ENCODE assay signal across 31 cellular contexts in genomic region chr14:94400454-94400853, GRCh38. TPM values are rescaled to one million over a fixed set of nuclear protein-coding genes. Genes with fewer than 3 reads are reported as not detected.
"Had no signal": no experiment of that assay in that cellular context is flagged by ENCODE, and none has a peak within 500 bp of the region (broad histone marks: within the 10 kb centered on the region; RNA-seq: fewer than 3 reads in every experiment).

No MANE protein-coding gene starts in this region.

- H3K27ac ChIP-seq: adrenal gland, body of pancreas, cardiac muscle cell, KMS-11, SJSA1, VCaP had no signal

- H3K4me2 ChIP-seq: KMS-11 had no signal

- DNase-seq: activated CD4-positive, alpha-beta T cell treated with anti-CD3 and anti-CD28 coated beads for 36 hours; activated CD4-positive, alpha-beta T cell treated with anti-CD3 and anti-CD28 coated beads, Interleukin-2, amount 50 U/mL, for 1 hour; activated CD8-positive, alpha-beta memory T cell treated with anti-CD3 and anti-CD28 coated beads, Interleukin-2, amount 50 U/mL, for 4 hours; activated CD8-positive, alpha-beta T cell treated with anti-CD3 and anti-CD28 coated beads for 36 hours; activated naive CD4-positive, alpha-beta T cell treated with anti-CD3 and anti-CD28 coated beads, Interleukin-2, amount 50 U/mL, for 16 hours; activated naive CD8-positive, alpha-beta T cell treated with anti-CD3 and anti-CD28 coated beads, Interleukin-2, amount 10 ng/mL, durations not matched to agents 7 days and 5 days; activated T-cell treated with anti-CD3 and anti-CD28 coated beads, Interleukin-2, amount 50 U/mL, for 1 hour; adrenal gland; body of pancreas; MG63; MV-4-11; NCI-H1092 treated with DMSO at 0.1 percent for 48 hours; NCI-H1417 treated with DMSO at 0.1 percent for 48 hours; NCI-H1694; NCI-H2029; NCI-H2107; NCI-H2171 treated with DMSO at 0.1 percent for 48 hours; NCI-H226; NCI-H526; NCI-H82; RPMI8226; SHP77; T-cell; T-helper 2 cell had no signal

- H3K27me3 ChIP-seq: adrenal gland, body of pancreas, cardiac muscle cell, MG63, SJSA1 had no signal

- H3K27ac Mint-ChIP-seq: activated CD4-positive, alpha-beta T cell treated with anti-CD3 and anti-CD28 coated beads for 36 hours; activated CD8-positive, alpha-beta T cell treated with anti-CD3 and anti-CD28 coated beads for 36 hours; activated naive CD8-positive, alpha-beta T cell treated with anti-CD3 and anti-CD28 coated beads, Interleukin-2, amount 10 ng/mL, durations not matched to agents 7 days and 5 days; T-cell had no signal

- H3K4me1 ChIP-seq: adrenal gland had no signal

- H3K4me3 ChIP-seq: adrenal gland, body of pancreas, cardiac muscle cell, MG63, SJSA1 had no signal

- H3K4me3 Mint-ChIP-seq: activated CD4-positive, alpha-beta T cell treated with anti-CD3 and anti-CD28 coated beads for 36 hours; activated CD8-positive, alpha-beta T cell treated with anti-CD3 and anti-CD28 coated beads for 36 hours; activated naive CD8-positive, alpha-beta T cell treated with anti-CD3 and anti-CD28 coated beads, Interleukin-2, amount 10 ng/mL, durations not matched to agents 7 days and 5 days; T-cell had no signal

- H3K9ac ChIP-seq: KMS-11 had no signal

- H3K9me3 Mint-ChIP-seq: activated CD8-positive, alpha-beta T cell treated with anti-CD3 and anti-CD28 coated beads for 36 hours; activated naive CD8-positive, alpha-beta T cell treated with anti-CD3 and anti-CD28 coated beads, Interleukin-2, amount 10 ng/mL, durations not matched to agents 7 days and 5 days had no signal

- ATAC-seq: activated CD4-positive, alpha-beta T cell treated with anti-CD3 and anti-CD28 coated beads for 36 hours; activated CD8-positive, alpha-beta T cell treated with anti-CD3 and anti-CD28 coated beads for 36 hours; body of pancreas; Panc1; T-cell had no signal

- H3K36me3 ChIP-seq: adrenal gland, cardiac muscle cell, MG63, SJSA1 had no signal

- H3K36me3 Mint-ChIP-seq: activated naive CD8-positive, alpha-beta T cell treated with anti-CD3 and anti-CD28 coated beads, Interleukin-2, amount 10 ng/mL, durations not matched to agents 7 days and 5 days; T-cell had no signal

- H3K4me1 Mint-ChIP-seq: activated naive CD8-positive, alpha-beta T cell treated with anti-CD3 and anti-CD28 coated beads, Interleukin-2, amount 10 ng/mL, durations not matched to agents 7 days and 5 days; T-cell had no signal

- H3K9me3 ChIP-seq: adrenal gland, body of pancreas, MG63, SJSA1 had no signal

RNA-seq across cellular contexts. Expression of gene SERPINA1, which starts 12.1 kb away (rescaled TPM):
- total RNA-seq: OCI-LY7 had no signal

RNA-seq across cellular contexts. Expression of gene SERPINA2, which starts 34.0 kb away (rescaled TPM):
- total RNA-seq: activated CD4-positive, alpha-beta T cell treated with anti-CD3 and anti-CD28 coated beads for 36 hours; activated CD8-positive, alpha-beta T cell treated with anti-CD3 and anti-CD28 coated beads for 36 hours; activated naive CD8-positive, alpha-beta T cell treated with anti-CD3 and anti-CD28 coated beads, Interleukin-2, amount 10 ng/mL, durations not matched to agents 7 days and 5 days; adrenal gland; body of pancreas; cardiac muscle cell; NCI-H460; OCI-LY7; SJSA1; T-cell had no signal
- polyA plus RNA-seq: adrenal gland, cardiac muscle cell had no signal

RNA-seq across cellular contexts. Expression of gene SERPINA11, which starts 52.1 kb away (rescaled TPM):
- total RNA-seq: activated CD4-positive, alpha-beta T cell treated with anti-CD3 and anti-CD28 coated beads for 36 hours; activated CD8-positive, alpha-beta T cell treated with anti-CD3 and anti-CD28 coated beads for 36 hours; activated naive CD8-positive, alpha-beta T cell treated with anti-CD3 and anti-CD28 coated beads, Interleukin-2, amount 10 ng/mL, durations not matched to agents 7 days and 5 days; adrenal gland; body of pancreas; cardiac muscle cell; NCI-H460; OCI-LY7; SJSA1; T-cell had no signal
- polyA plus RNA-seq: adrenal gland, cardiac muscle cell had no signal
